20 cellular contexts compared by ENCODE assay signal in the genomic region with DNA sequence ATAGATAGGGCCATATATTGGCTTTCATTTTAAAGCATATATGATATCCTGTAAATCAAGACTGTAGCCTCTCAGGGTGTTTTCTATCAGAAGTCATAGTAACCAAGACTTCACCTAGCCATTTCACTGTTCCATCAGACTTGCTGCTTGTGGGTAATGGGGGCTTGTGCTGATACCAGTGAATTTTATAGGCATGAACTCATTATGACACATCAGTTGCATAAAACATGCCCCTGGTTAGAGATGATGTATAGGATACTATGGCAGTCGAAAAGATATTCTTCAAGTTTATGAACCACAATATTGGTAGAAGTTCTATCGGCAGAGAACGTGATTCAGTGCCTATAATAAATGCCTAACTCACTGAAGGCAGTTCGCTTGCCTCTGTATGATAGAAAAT.
DNase-seq lines count a peak whose midpoint lies in the region; ATAC-seq and TF ChIP-seq lines count a peak whose summit lies in the region.
"Had no signal": no experiment of that assay in that cellular context is flagged by ENCODE, and none has a peak within 500 bp of the region (broad histone marks: within the 10 kb centered on the region; RNA-seq: fewer than 3 reads in every experiment).

No MANE protein-coding gene starts in this region.

- peak; percentile 3 for DNase-seq in HT1080 (ENCODE audit: low read depth)
- DNase-seq in RKO (ENCODE audit: low spot score), result peak; percentile 7
- DNase-seq in NCI-H748 (lab: John Stamatoyannopoulos, UW; ENCODE audit: unreplicated experiment), result no peak
- no peak for DNase-seq in SW480 (ENCODE audit: low spot score)
- DNase-seq: 8988T; ACHN; BE2C; C1 segment of cervical spinal cord; CD4-positive, alpha-beta memory T cell; CD4-positive, CD25-positive, alpha-beta regulatory T cell; CD8-positive, alpha-beta memory T cell; COR-L47; DMS 273 treated with DMSO at 0.1 percent for 48 hours; DMS153; DMS53; DMS79; DND-41; EL; GF-D8 had no signal

- ATAC-seq in SK-N-SH treated with all-trans-retinoic acid at 6 μM for 48 hours, result no peak

TF ChIP-seq in SK-N-SH treated with all-trans-retinoic acid at 6 μM for 48 hours, 23 proteins besides CTCF, POLR2A, EP300 and RAD21:
- TF ChIP-seq CSDC2 (CRISPR knock-in tag; IDR thresholded peaks at IDR 0.05) (no peak), TCF4 (CRISPR knock-in tag; IDR thresholded peaks at IDR 0.05; ENCODE audit: borderline replicate concordance) (no peak), ZNF70 (CRISPR knock-in tag; IDR thresholded peaks at IDR 0.05) (no peak), ARNTL (CRISPR knock-in tag; IDR thresholded peaks at IDR 0.05; ENCODE audit: borderline replicate concordance, low read depth) (no peak), BACH2 (CRISPR knock-in tag; IDR thresholded peaks at IDR 0.05; ENCODE audit: borderline replicate concordance) (no peak), ESRRG (CRISPR knock-in tag; IDR thresholded peaks at IDR 0.05) (no peak), ISL1 (CRISPR knock-in tag; IDR thresholded peaks at IDR 0.05) (no peak), RARB (CRISPR knock-in tag; IDR thresholded peaks at IDR 0.05) (no peak), TOX (CRISPR knock-in tag; IDR thresholded peaks at IDR 0.05; ENCODE audit: borderline replicate concordance) (no peak), TSHZ2 (CRISPR knock-in tag; IDR thresholded peaks at IDR 0.05) (no peak), OSR1 (CRISPR knock-in tag; IDR thresholded peaks at IDR 0.05) (no peak), PATZ1 (CRISPR knock-in tag; IDR thresholded peaks at IDR 0.05; ENCODE audit: borderline replicate concordance) (no peak), ZC3H10 (CRISPR knock-in tag; IDR thresholded peaks at IDR 0.05) (no peak), GLIS3 (CRISPR knock-in tag; IDR thresholded peaks at IDR 0.05) (no peak), ZFP30 (CRISPR knock-in tag; IDR thresholded peaks at IDR 0.05) (no peak)

Comparison
In these comparisons a context has a peak if more than half of its experiments do, and no peak if none do; other contexts are left out.
1. DNase-seq: peak in HT1080 (single experiment) and RKO (single experiment); none in NCI-H748 (single experiment) and SW480 (single experiment).